ENCODE assay signal across 11 cellular contexts in genomic region chr13:26656919-26657318, GRCh38.
A peak's percentile ranks its signal among the peaks of the same experiment; 100 is the strongest.
DNase-seq lines count a peak whose midpoint lies in the region; ATAC-seq and TF ChIP-seq lines count a peak whose summit lies in the region.
"Had no signal": no experiment of that assay in that cellular context is flagged by ENCODE, and none has a peak within 500 bp of the region (broad histone marks: within the 10 kb centered on the region; RNA-seq: fewer than 3 reads in every experiment).

No MANE protein-coding gene starts in this region.

- TF ChIP-seq CTCF in VCaP (conservative IDR thresholded peaks at IDR 0.05) (peak; percentile 74), transverse colon (IDR thresholded peaks at IDR 0.05) (peak in 1 of 5 experiments; percentile 8)

- no peaks in the 10 kb centered on the region for H3K9me3 ChIP-seq in transverse colon
- H3K9me3 ChIP-seq: tibial nerve had no signal

- in situ Hi-C loops in transverse colon (cut with MboI; ENCODE audit: low pct_ligation_motif_present in 1 of 4, low pct_unique_long_range_greater_than_20kb in 1 of 4, low sequenced_read_pairs in 3 of 4): no loop called here

- ATAC-seq in HG02642 (IDR thresholded peaks at IDR 0.05; ENCODE audit: poor library complexity, unreplicated experiment): no peak
- ATAC-seq in left lobe of liver: no peak

- no peaks in the 10 kb centered on the region for H3K36me3 ChIP-seq in transverse colon
- H3K36me3 ChIP-seq: tibial nerve had no signal

- intact Hi-C loops in transverse colon (cut with DNase I; ENCODE audit: low total_unique reads): no loop called here

- WGBS in transverse colon (ENCODE audit: low coverage in 1 of 2), 2 donors: 33 to 59% methylated on average over 2 to 4 of the region's 4 CpGs

- no peaks in the 10 kb centered on the region for H3K27me3 ChIP-seq in transverse colon
- H3K27me3 ChIP-seq: tibial nerve had no signal

- H3K4me3 ChIP-seq in transverse colon: no peak overlapping the region
- H3K4me3 ChIP-seq: lung, tibial nerve had no signal

- peak overlapping the region; percentile 100 for H3K27ac ChIP-seq in VCaP
- no peak overlapping the region for H3K27ac ChIP-seq in transverse colon
- H3K27ac ChIP-seq: tibial nerve had no signal

- no peak for TF ChIP-seq EP300 in transverse colon (IDR thresholded peaks at IDR 0.05; ENCODE audit: low read depth)

- no peak for TF ChIP-seq POLR2A in transverse colon (IDR thresholded peaks at IDR 0.05)

- DNase-seq in AG08396 (ENCODE audit: low spot score): peak; percentile 63
- peak; percentile 78 for DNase-seq in HCEC 1CT
- peak; percentile 50 for DNase-seq in inferior parietal cortex (ENCODE audit: extremely low spot score)
- no peak for DNase-seq in transverse colon
- DNase-seq in left lobe of liver (ENCODE audit: low spot score): no peak
- no peak for DNase-seq in CD1c-positive myeloid dendritic cell (ENCODE audit: extremely low spot score)
- DNase-seq: OCI-M1 had no signal

- H3K4me1 ChIP-seq in transverse colon: no peaks in the 10 kb centered on the region
- H3K4me1 ChIP-seq: tibial nerve had no signal

Comparison
In these comparisons a context has a peak if more than half of its experiments do, and no peak if none do; other contexts are left out.
1. DNase-seq: peak in AG08396 (single experiment), HCEC 1CT (single experiment) and inferior parietal cortex (single experiment); none in transverse colon (single experiment), left lobe of liver (single experiment) and CD1c-positive myeloid dendritic cell (single experiment).